ENCODE assay signal across 8 cellular contexts in the genomic region with DNA sequence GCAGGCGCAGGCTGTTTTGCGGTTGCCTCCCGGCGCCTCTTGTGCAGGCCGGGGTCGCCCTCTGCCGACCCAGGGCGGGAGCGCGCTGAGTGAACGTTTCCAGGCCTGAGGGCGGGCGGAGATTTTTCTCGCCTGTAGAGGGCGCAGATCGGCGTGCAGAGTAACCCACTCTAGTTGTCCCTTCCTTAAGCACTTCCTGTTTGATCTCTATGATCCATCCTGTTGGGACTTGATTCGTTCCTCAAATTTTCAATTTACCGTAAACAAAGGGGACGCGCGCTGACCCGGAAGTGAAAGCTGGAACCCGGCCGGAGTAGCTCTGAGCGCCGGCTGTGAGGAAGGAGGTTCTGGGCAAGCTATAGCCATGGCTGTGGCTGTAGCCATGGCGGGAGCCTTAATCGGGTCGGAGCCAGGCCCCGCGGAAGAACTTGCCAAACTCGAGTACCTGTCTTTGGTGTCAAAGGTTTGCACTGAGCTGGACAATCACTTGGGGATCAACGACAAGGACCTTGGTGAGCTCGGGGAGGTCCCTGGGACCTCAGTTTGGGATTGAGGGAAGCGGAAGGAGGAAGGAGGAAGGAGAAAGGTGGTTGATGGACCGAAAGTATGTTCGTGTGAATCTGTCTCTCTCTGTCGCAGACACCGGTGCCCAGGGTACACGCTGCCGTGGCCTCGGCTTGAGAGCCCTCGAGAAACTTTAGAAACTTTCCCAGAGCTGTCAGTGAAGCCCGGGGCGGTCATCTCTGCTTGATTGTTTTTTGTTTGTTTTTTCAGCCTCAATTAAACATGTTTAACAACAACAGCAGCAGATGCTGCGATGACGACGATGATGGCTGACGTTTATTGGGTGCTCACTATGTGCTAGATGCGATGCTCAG. TPM values are rescaled to one million over a fixed set of nuclear protein-coding genes. Genes with fewer than 3 reads are reported as not detected.
DNase-seq lines count a peak whose midpoint lies in the region; ATAC-seq and TF ChIP-seq lines count a peak whose summit lies in the region.

A gene (plus strand): TSS at position 302 of the 878 bp plus-strand sequence. CDS start 63 bp downstream, at position 365.

- peak; percentile 91 for ATAC-seq in HG02610 (IDR thresholded peaks at IDR 0.05; ENCODE audit: unreplicated experiment)

- intact Hi-C loops in thyroid gland (cut with DNase I) = loop anchor here (2.0 kb wide), 1 partner anchor 89 kb away; no protein-coding TSS in a partner anchor

- H3K27ac Mint-ChIP-seq in activated naive CD8-positive, alpha-beta T cell treated with anti-CD3 and anti-CD28 coated beads for 36 hours = peak within 1 kb of the TSS; percentile 94
- H3K27ac Mint-ChIP-seq in glutamatergic neuron (ENCODE audit: unreplicated experiment) (peak within 1 kb of the TSS; percentile 100), osteocyte (ENCODE audit: unreplicated experiment) (peak within 1 kb of the TSS; percentile 99)

- H3K4me3 Mint-ChIP-seq in activated naive CD8-positive, alpha-beta T cell treated with anti-CD3 and anti-CD28 coated beads for 36 hours = peak within 1 kb of the TSS; percentile 97
- H3K4me3 Mint-ChIP-seq in glutamatergic neuron (ENCODE audit: unreplicated experiment) (peak within 1 kb of the TSS; percentile 100), osteocyte (ENCODE audit: unreplicated experiment) (peak within 1 kb of the TSS; percentile 89)

- no peaks in the 10 kb centered on the region for H3K27me3 Mint-ChIP-seq in activated naive CD8-positive, alpha-beta T cell treated with anti-CD3 and anti-CD28 coated beads for 36 hours
- peaks cover 7% of the 10 kb centered on the region for H3K27me3 Mint-ChIP-seq in glutamatergic neuron (ENCODE audit: unreplicated experiment)
- H3K27me3 Mint-ChIP-seq in osteocyte (ENCODE audit: unreplicated experiment) = no peaks in the 10 kb centered on the region

- H3K9me3 ChIP-seq in thyroid gland = no peaks in the 10 kb centered on the region

- TF ChIP-seq POLR2A in GM10847 (IDR thresholded peaks at IDR 0.05; ENCODE audit: extremely low read depth, insufficient read length) (peak; percentile 69), thyroid gland (IDR thresholded peaks at IDR 0.05) (peak in 1 of 2 donors; percentile 80)

- peaks cover 24 to 30% of the 10 kb centered on the region in 2 donors for H3K4me1 ChIP-seq in thyroid gland

- peak within 1 kb of the TSS; percentile 61 to 86 (median 75) for H3K27ac ChIP-seq in thyroid gland

- peaks cover 2% of the 10 kb centered on the region for H3K36me3 Mint-ChIP-seq in activated naive CD8-positive, alpha-beta T cell treated with anti-CD3 and anti-CD28 coated beads for 36 hours
- no peaks in the 10 kb centered on the region for H3K36me3 Mint-ChIP-seq in glutamatergic neuron (ENCODE audit: unreplicated experiment)
- peaks cover 2% of the 10 kb centered on the region for H3K36me3 Mint-ChIP-seq in osteocyte (ENCODE audit: unreplicated experiment)

- H3K36me3 ChIP-seq in thyroid gland = no peaks in the 10 kb centered on the region

- H3K4me3 ChIP-seq in thyroid gland (replicated peaks in 1 of 3) = peak within 1 kb of the TSS; percentile 47 to 82 (median 77)

- no peaks in the 10 kb centered on the region for H3K27me3 ChIP-seq in thyroid gland

- no peaks in the 10 kb centered on the region for H3K9me3 Mint-ChIP-seq in activated naive CD8-positive, alpha-beta T cell treated with anti-CD3 and anti-CD28 coated beads for 36 hours
- peaks cover 4% of the 10 kb centered on the region for H3K9me3 Mint-ChIP-seq in glutamatergic neuron (ENCODE audit: unreplicated experiment)
- H3K9me3 Mint-ChIP-seq in osteocyte (ENCODE audit: unreplicated experiment) = no peaks in the 10 kb centered on the region

- TF ChIP-seq CTCF in glutamatergic neuron (IDR thresholded peaks at IDR 0.05; ENCODE audit: partially characterized antibody, unreplicated experiment) (peak; percentile 98), osteocyte (IDR thresholded peaks at IDR 0.05) (peak; percentile 100), thyroid gland (IDR thresholded peaks at IDR 0.05) (peak; percentile 99 to 100 (median 100))

- DNase-seq in NCI-H1092 treated with DMSO at 0.1 percent for 48 hours (lab: John Stamatoyannopoulos, UW) (peak; percentile 99), SKM-1 treated with dmso at 0.1 percent for 144 hours (lab: John Stamatoyannopoulos, UW; ENCODE audit: unreplicated experiment) (peak; percentile 99), glutamatergic neuron (peak; percentile 97), osteocyte (ENCODE audit: extremely low spot score, unreplicated experiment) (peak; percentile 99), thyroid gland (peak; percentile 98)
- peak; percentile 97 for DNase-seq in activated naive CD8-positive, alpha-beta T cell treated with anti-CD3 and anti-CD28 coated beads for 36 hours

- 1% methylated on average over 44 to 48 of the region's 51 CpGs for WGBS in thyroid gland, 2 donors

- H3K4me1 Mint-ChIP-seq in activated naive CD8-positive, alpha-beta T cell treated with anti-CD3 and anti-CD28 coated beads for 36 hours = peaks cover 22% of the 10 kb centered on the region
- H3K4me1 Mint-ChIP-seq in glutamatergic neuron (ENCODE audit: low read depth, unreplicated experiment) (peaks cover 24% of the 10 kb centered on the region), osteocyte (ENCODE audit: unreplicated experiment) (peaks cover 27% of the 10 kb centered on the region)

RNA-seq across cellular contexts. Expression of the gene that starts here (rescaled TPM):
- total RNA-seq in activated naive CD8-positive, alpha-beta T cell treated with anti-CD3 and anti-CD28 coated beads for 36 hours = 10 to 100 TPM; 48.6 to 56.7 TPM
- total RNA-seq in glutamatergic neuron (ENCODE audit: unreplicated experiment) (71.9 TPM), osteocyte (68.5 and 70.7 TPM in 2 replicates), thyroid gland (100 to 1,000 TPM in 2 of 4 donors, 10 to 100 TPM in 2; 31.4 to 864 (median 78.8) TPM)

Comparison
In these comparisons a context has a peak if more than half of its experiments do, and no peak if none do; other contexts are left out.
1. Peak in every context shown above with its lines: DNase-seq, ATAC-seq, H3K4me3 ChIP-seq and H3K27ac ChIP-seq.